20 cellular contexts compared by ENCODE assay signal in the genomic region with DNA sequence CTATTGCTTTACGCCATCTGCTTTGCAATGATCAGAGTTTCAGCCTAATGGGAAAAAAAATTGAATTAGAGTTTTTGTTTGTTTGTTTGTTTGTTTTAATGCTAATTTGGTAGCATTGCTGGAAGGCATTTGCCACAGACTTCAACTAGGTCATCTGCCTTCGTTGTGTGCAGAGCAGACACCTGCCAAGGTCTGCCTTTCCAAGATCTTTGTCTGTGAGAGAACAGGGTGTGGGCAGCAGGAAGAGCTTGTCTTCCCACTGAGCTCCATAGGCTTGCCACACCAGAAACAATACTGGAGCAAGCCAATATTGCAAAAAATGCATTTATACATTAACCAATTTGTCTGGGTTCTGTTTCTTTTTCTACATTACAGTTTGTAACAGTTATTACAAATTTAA.
DNase-seq lines count a peak whose midpoint lies in the region; ATAC-seq and TF ChIP-seq lines count a peak whose summit lies in the region.
"Had no signal": no experiment of that assay in that cellular context is flagged by ENCODE, and none has a peak within 500 bp of the region (broad histone marks: within the 10 kb centered on the region; RNA-seq: fewer than 3 reads in every experiment).

No MANE protein-coding gene starts in this region.

- peak in 2 of 3 experiments; percentile 1 to 62 for DNase-seq in NCI-H1417 (lab: John Stamatoyannopoulos, UW)
- no peak for DNase-seq in NCI-H1417 treated with DMSO at 0.1 percent for 48 hours (lab: John Stamatoyannopoulos, UW)
- DNase-seq in HL-60 (ENCODE audit: low read depth in 1 of 2, low spot score in 1 of 2): peak in 1 of 2 experiments; percentile 6
- DNase-seq in cerebellar cortex (ENCODE audit: low spot score): peak; percentile 91
- no peak for DNase-seq in AML-193 (lab: John Stamatoyannopoulos, UW)
- DNase-seq in GM03348 (ENCODE audit: low spot score): no peak
- DNase-seq: CD8-positive, alpha-beta T cell; DMS53; KG1; NCI-H1436; NCI-H1930; NCI-H2171; NCI-H446; NCI-H526 treated with DMSO at 0.1 percent for 48 hours; OCI-M1; SHP77 treated with DMSO at 0.1 percent for 48 hours had no signal

- ATAC-seq in activated CD4-positive, CD25-positive, alpha-beta regulatory T cell treated with anti-CD3 and anti-CD28 coated beads, Interleukin-2, amount 50 U/mL, for 24 hours: no peak
- ATAC-seq: CD8-positive, alpha-beta T cell; HepG2 had no signal

- peaks cover 17 to 24% of the 10 kb centered on the region in 2 experiments for H3K4me1 ChIP-seq in neutrophil (ENCODE audit: control insufficient read depth in 1 of 2, insufficient read depth in 1 of 2, low read depth in 1 of 2, low read length in 1 of 2)

- H3K4me3 ChIP-seq in HL-60 (replicated peaks; ENCODE audit: insufficient read depth, low read length) (no peak overlapping the region), neutrophil (ENCODE audit: low read depth in 1 of 2, low read length in 1 of 2) (no peak overlapping the region)

- H3K27me3 ChIP-seq in HL-60 (ENCODE audit: insufficient read depth, poor library complexity, severe bottlenecking) (no peaks in the 10 kb centered on the region), neutrophil (no peaks in the 10 kb centered on the region)

- H3K27ac ChIP-seq in HL-60 (replicated peaks): peak overlapping the region; percentile 59
- H3K27ac ChIP-seq in neutrophil: peak overlapping the region; percentile 68
- H3K27ac ChIP-seq: 22Rv1 had no signal

- TF ChIP-seq CTCF in HL-60 (IDR thresholded peaks at IDR 0.05; ENCODE audit: insufficient read depth, low read length) (no peak), neutrophil (IDR thresholded peaks at IDR 0.05) (no peak)

- no peaks in the 10 kb centered on the region for H3K36me3 ChIP-seq in neutrophil

- no peaks in the 10 kb centered on the region for H3K9me3 ChIP-seq in neutrophil

Comparison
In these comparisons a context has a peak if more than half of its experiments do, and no peak if none do; other contexts are left out.
1. DNase-seq: peak in NCI-H1417 (2 of 3) and cerebellar cortex (single experiment); none in NCI-H1417 treated with DMSO at 0.1 percent for 48 hours (single experiment), AML-193 (0 of 2) and GM03348 (single experiment).